In the genomic region with DNA sequence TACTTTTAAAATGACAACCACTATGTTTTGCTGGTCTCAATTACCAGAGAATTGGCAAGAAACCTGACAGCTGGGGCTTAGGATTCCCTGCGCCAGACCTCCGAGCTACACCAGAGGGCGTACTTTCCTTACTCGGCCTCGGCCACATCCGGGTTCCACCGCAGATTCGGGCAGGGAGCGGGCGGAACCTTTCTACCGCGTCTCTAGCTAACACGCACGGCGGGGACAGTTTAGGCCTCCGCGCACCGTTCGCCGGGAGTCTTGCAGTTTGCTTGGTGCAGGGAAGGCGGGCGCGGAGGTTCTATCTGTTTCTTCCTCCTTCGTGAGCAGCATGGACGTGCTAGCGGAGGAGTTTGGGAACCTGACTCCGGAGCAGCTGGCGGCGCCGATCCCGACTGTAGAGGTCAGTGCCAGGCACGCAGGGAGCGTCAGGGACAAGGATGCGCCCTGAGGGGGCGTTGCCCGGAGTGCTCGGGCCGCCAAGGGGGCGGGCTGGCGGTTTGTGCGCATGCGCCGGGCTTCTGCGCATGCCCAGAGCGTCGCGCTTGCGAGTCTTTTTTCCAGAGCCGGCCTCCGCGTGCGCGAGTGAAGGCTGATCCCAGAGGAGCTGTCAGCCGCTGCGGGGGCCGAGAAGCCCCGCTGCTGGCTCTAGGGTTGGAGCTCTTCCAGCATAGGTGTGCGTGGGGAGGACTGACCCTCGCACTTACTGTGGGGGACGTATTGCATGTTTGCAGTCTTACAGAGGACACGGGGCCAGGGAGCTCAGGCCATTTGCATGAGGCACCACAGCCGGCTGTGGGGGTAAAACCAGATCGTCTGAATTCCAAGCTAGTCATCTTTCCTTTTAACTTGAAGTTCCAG, we compare ENCODE assay signal across 1 cellular context.
A peak's percentile ranks its signal among the peaks of the same experiment; 100 is the strongest.
TF ChIP-seq lines count a peak whose summit lies in the region.

Gene POLR3B (plus strand): TSS at position 200 of the 861 bp plus-strand sequence. CDS start 132 bp downstream, at position 332.

TF ChIP-seq in WTC11, 78 proteins besides CTCF, POLR2A, EP300 and RAD21 (continued from another document and continues in another):
- TF ChIP-seq, protein P1, sequence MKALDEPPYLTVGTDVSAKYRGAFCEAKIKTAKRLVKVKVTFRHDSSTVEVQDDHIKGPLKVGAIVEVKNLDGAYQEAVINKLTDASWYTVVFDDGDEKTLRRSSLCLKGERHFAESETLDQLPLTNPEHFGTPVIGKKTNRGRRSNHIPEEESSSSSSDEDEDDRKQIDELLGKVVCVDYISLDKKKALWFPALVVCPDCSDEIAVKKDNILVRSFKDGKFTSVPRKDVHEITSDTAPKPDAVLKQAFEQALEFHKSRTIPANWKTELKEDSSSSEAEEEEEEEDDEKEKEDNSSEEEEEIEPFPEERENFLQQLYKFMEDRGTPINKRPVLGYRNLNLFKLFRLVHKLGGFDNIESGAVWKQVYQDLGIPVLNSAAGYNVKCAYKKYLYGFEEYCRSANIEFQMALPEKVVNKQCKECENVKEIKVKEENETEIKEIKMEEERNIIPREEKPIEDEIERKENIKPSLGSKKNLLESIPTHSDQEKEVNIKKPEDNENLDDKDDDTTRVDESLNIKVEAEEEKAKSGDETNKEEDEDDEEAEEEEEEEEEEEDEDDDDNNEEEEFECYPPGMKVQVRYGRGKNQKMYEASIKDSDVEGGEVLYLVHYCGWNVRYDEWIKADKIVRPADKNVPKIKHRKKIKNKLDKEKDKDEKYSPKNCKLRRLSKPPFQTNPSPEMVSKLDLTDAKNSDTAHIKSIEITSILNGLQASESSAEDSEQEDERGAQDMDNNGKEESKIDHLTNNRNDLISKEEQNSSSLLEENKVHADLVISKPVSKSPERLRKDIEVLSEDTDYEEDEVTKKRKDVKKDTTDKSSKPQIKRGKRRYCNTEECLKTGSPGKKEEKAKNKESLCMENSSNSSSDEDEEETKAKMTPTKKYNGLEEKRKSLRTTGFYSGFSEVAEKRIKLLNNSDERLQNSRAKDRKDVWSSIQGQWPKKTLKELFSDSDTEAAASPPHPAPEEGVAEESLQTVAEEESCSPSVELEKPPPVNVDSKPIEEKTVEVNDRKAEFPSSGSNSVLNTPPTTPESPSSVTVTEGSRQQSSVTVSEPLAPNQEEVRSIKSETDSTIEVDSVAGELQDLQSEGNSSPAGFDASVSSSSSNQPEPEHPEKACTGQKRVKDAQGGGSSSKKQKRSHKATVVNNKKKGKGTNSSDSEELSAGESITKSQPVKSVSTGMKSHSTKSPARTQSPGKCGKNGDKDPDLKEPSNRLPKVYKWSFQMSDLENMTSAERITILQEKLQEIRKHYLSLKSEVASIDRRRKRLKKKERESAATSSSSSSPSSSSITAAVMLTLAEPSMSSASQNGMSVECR (CRISPR knock-in tag; IDR thresholded peaks at IDR 0.05; ENCODE audit: borderline replicate concordance): peak; percentile 55; the same call in 1 of the 2 replicates
- TF ChIP-seq, protein P2, sequence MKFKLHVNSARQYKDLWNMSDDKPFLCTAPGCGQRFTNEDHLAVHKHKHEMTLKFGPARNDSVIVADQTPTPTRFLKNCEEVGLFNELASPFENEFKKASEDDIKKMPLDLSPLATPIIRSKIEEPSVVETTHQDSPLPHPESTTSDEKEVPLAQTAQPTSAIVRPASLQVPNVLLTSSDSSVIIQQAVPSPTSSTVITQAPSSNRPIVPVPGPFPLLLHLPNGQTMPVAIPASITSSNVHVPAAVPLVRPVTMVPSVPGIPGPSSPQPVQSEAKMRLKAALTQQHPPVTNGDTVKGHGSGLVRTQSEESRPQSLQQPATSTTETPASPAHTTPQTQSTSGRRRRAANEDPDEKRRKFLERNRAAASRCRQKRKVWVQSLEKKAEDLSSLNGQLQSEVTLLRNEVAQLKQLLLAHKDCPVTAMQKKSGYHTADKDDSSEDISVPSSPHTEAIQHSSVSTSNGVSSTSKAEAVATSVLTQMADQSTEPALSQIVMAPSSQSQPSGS (CRISPR knock-in tag; IDR thresholded peaks at IDR 0.05; ENCODE audit: borderline replicate concordance, low read depth): no peak
- 0 out of 2 replicates have a peak, but pooled peaks have one; percentile 5 for TF ChIP-seq ZNF423 (CRISPR knock-in tag; IDR thresholded peaks at IDR 0.05)
- TF ChIP-seq GTF2I (CRISPR knock-in tag; conservative IDR thresholded peaks at IDR 0.05): no peak
- TF ChIP-seq IRF2 (CRISPR knock-in tag; IDR thresholded peaks at IDR 0.05; ENCODE audit: borderline replicate concordance, low read depth): no peak
- TF ChIP-seq NR2C2 (CRISPR knock-in tag; IDR thresholded peaks at IDR 0.05): no peak
- TF ChIP-seq ZNF121 (CRISPR knock-in tag; IDR thresholded peaks at IDR 0.05): no peak
- peak; percentile 68; the same call in 1 of the 2 replicates for TF ChIP-seq FOXP4 (CRISPR knock-in tag; IDR thresholded peaks at IDR 0.05)
- no peak for TF ChIP-seq ZNF416 (CRISPR knock-in tag; IDR thresholded peaks at IDR 0.05)
- peak; percentile 81; the same call in 1 of the 2 replicates for TF ChIP-seq ESRRA (CRISPR knock-in tag; IDR thresholded peaks at IDR 0.05; ENCODE audit: borderline replicate concordance)
- TF ChIP-seq, protein P3, sequence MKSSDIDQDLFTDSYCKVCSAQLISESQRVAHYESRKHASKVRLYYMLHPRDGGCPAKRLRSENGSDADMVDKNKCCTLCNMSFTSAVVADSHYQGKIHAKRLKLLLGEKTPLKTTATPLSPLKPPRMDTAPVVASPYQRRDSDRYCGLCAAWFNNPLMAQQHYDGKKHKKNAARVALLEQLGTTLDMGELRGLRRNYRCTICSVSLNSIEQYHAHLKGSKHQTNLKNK (CRISPR knock-in tag; IDR thresholded peaks at IDR 0.05): no peak
- TF ChIP-seq GRHL2 (CRISPR knock-in tag; IDR thresholded peaks at IDR 0.05; ENCODE audit: insufficient replicate concordance, severe bottlenecking): no peak
- no peak; the same call in 1 of the 2 replicates for TF ChIP-seq HMGA2 (CRISPR knock-in tag; IDR thresholded peaks at IDR 0.05)
- TF ChIP-seq, protein P4, sequence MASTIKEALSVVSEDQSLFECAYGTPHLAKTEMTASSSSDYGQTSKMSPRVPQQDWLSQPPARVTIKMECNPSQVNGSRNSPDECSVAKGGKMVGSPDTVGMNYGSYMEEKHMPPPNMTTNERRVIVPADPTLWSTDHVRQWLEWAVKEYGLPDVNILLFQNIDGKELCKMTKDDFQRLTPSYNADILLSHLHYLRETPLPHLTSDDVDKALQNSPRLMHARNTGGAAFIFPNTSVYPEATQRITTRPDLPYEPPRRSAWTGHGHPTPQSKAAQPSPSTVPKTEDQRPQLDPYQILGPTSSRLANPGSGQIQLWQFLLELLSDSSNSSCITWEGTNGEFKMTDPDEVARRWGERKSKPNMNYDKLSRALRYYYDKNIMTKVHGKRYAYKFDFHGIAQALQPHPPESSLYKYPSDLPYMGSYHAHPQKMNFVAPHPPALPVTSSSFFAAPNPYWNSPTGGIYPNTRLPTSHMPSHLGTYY (CRISPR knock-in tag; IDR thresholded peaks at IDR 0.05): no peak
- peak; percentile 68 for TF ChIP-seq FOXK1 (CRISPR knock-in tag; IDR thresholded peaks at IDR 0.05)
- no peak for TF ChIP-seq TCF7 (CRISPR knock-in tag; IDR thresholded peaks at IDR 0.05; ENCODE audit: low read depth)
- TF ChIP-seq, protein P5, sequence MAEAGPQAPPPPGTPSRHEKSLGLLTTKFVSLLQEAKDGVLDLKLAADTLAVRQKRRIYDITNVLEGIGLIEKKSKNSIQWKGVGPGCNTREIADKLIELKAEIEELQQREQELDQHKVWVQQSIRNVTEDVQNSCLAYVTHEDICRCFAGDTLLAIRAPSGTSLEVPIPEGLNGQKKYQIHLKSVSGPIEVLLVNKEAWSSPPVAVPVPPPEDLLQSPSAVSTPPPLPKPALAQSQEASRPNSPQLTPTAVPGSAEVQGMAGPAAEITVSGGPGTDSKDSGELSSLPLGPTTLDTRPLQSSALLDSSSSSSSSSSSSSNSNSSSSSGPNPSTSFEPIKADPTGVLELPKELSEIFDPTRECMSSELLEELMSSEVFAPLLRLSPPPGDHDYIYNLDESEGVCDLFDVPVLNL (CRISPR knock-in tag; IDR thresholded peaks at IDR 0.05; ENCODE audit: borderline replicate concordance, low read depth): no peak
- TF ChIP-seq NFATC4 (CRISPR knock-in tag; IDR thresholded peaks at IDR 0.05): no peak
- TF ChIP-seq KAT7 (CRISPR knock-in tag; IDR thresholded peaks at IDR 0.05; ENCODE audit: borderline replicate concordance): 0 out of 2 replicates have a peak, but pooled peaks have one; percentile 48
- peak; percentile 84 for TF ChIP-seq GABPB1 (CRISPR knock-in tag; IDR thresholded peaks at IDR 0.05)
- no peak for TF ChIP-seq ZSCAN18 (CRISPR knock-in tag; IDR thresholded peaks at IDR 0.05)
- TF ChIP-seq MXD4 (CRISPR knock-in tag; IDR thresholded peaks at IDR 0.05; ENCODE audit: borderline replicate concordance): no peak
- no peak for TF ChIP-seq OVOL2 (CRISPR knock-in tag; IDR thresholded peaks at IDR 0.05; ENCODE audit: borderline replicate concordance)
- no peak for TF ChIP-seq RORB (CRISPR knock-in tag; IDR thresholded peaks at IDR 0.05)
- TF ChIP-seq RELA (CRISPR knock-in tag; IDR thresholded peaks at IDR 0.05; ENCODE audit: borderline replicate concordance): no peak
- TF ChIP-seq, protein P6, sequence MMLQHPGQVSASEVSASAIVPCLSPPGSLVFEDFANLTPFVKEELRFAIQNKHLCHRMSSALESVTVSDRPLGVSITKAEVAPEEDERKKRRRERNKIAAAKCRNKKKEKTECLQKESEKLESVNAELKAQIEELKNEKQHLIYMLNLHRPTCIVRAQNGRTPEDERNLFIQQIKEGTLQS (CRISPR knock-in tag; conservative IDR thresholded peaks at IDR 0.05): no peak
- TF ChIP-seq, protein P7, sequence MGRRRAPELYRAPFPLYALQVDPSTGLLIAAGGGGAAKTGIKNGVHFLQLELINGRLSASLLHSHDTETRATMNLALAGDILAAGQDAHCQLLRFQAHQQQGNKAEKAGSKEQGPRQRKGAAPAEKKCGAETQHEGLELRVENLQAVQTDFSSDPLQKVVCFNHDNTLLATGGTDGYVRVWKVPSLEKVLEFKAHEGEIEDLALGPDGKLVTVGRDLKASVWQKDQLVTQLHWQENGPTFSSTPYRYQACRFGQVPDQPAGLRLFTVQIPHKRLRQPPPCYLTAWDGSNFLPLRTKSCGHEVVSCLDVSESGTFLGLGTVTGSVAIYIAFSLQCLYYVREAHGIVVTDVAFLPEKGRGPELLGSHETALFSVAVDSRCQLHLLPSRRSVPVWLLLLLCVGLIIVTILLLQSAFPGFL (CRISPR knock-in tag; IDR thresholded peaks at IDR 0.05; ENCODE audit: borderline replicate concordance): no peak
- TF ChIP-seq, protein P8, sequence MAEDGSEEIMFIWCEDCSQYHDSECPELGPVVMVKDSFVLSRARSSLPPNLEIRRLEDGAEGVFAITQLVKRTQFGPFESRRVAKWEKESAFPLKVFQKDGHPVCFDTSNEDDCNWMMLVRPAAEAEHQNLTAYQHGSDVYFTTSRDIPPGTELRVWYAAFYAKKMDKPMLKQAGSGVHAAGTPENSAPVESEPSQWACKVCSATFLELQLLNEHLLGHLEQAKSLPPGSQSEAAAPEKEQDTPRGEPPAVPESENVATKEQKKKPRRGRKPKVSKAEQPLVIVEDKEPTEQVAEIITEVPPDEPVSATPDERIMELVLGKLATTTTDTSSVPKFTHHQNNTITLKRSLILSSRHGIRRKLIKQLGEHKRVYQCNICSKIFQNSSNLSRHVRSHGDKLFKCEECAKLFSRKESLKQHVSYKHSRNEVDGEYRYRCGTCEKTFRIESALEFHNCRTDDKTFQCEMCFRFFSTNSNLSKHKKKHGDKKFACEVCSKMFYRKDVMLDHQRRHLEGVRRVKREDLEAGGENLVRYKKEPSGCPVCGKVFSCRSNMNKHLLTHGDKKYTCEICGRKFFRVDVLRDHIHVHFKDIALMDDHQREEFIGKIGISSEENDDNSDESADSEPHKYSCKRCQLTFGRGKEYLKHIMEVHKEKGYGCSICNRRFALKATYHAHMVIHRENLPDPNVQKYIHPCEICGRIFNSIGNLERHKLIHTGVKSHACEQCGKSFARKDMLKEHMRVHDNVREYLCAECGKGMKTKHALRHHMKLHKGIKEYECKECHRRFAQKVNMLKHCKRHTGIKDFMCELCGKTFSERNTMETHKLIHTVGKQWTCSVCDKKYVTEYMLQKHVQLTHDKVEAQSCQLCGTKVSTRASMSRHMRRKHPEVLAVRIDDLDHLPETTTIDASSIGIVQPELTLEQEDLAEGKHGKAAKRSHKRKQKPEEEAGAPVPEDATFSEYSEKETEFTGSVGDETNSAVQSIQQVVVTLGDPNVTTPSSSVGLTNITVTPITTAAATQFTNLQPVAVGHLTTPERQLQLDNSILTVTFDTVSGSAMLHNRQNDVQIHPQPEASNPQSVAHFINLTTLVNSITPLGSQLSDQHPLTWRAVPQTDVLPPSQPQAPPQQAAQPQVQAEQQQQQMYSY (CRISPR knock-in tag; IDR thresholded peaks at IDR 0.05): no peak
- no peak for TF ChIP-seq NFYB (CRISPR knock-in tag; conservative IDR thresholded peaks at IDR 0.05; ENCODE audit: low read depth)
- no peak for TF ChIP-seq TP53 (CRISPR knock-in tag; IDR thresholded peaks at IDR 0.05)
- TF ChIP-seq CDX4 (CRISPR knock-in tag; IDR thresholded peaks at IDR 0.05; ENCODE audit: borderline replicate concordance): no peak
- TF ChIP-seq JAZF1 (CRISPR knock-in tag; IDR thresholded peaks at IDR 0.05): no peak
